In genomic region chr11:126892781-126893180, GRCh38 we compare ENCODE assay signal across 22 cellular contexts.
DNase-seq lines count a peak whose midpoint lies in the region; ATAC-seq and TF ChIP-seq lines count a peak whose summit lies in the region.
"Had no signal": no experiment of that assay in that cellular context is flagged by ENCODE, and none has a peak within 500 bp of the region (broad histone marks: within the 10 kb centered on the region; RNA-seq: fewer than 3 reads in every experiment).

No MANE protein-coding gene starts in this region.

- H3K36me3 Mint-ChIP-seq in activated naive CD8-positive, alpha-beta T cell treated with anti-CD3 and anti-CD28 coated beads, Interleukin-2, amount 50 U/mL, for 24 hours (ENCODE audit: low read depth): peaks cover 1% of the 10 kb centered on the region
- H3K36me3 Mint-ChIP-seq: activated naive CD4-positive, alpha-beta T cell treated with anti-CD3 and anti-CD28 coated beads, Interleukin-2, amount 10 ng/mL, durations not matched to agents 7 days and 5 days; natural killer cell treated with Interleukin-12 subunit alpha and Interleukin-12 subunit beta and Interleukin-15 and Interleukin-18, amount 100 ng/mL, for 72 hours had no signal

- no peak for ATAC-seq in left ventricle myocardium superior
- no peak for ATAC-seq in activated naive CD8-positive, alpha-beta T cell treated with anti-CD3 and anti-CD28 coated beads, Interleukin-2, amount 50 U/mL, for 24 hours
- ATAC-seq in SK-N-SH treated with all-trans-retinoic acid at 6 μM for 48 hours: no peak
- ATAC-seq: activated CD8-positive, alpha-beta T cell treated with anti-CD3 and anti-CD28 coated beads, Interleukin-2, amount 10 ng/mL, durations not matched to agents 7 days and 5 days; gastrocnemius medialis; HCT116; HepG2; natural killer cell treated with Interleukin-12 subunit alpha and Interleukin-12 subunit beta and Interleukin-15 and Interleukin-18, amount 100 ng/mL, for 72 hours had no signal

- no peak overlapping the region for H3K4me3 Mint-ChIP-seq in activated naive CD8-positive, alpha-beta T cell treated with anti-CD3 and anti-CD28 coated beads, Interleukin-2, amount 50 U/mL, for 24 hours
- H3K4me3 Mint-ChIP-seq: activated CD8-positive, alpha-beta T cell treated with anti-CD3 and anti-CD28 coated beads, Interleukin-2, amount 10 ng/mL, durations not matched to agents 7 days and 5 days; activated naive CD4-positive, alpha-beta T cell treated with anti-CD3 and anti-CD28 coated beads, Interleukin-2, amount 10 ng/mL, durations not matched to agents 7 days and 5 days; CD4-positive, alpha-beta memory T cell; natural killer cell treated with Interleukin-12 subunit alpha and Interleukin-12 subunit beta and Interleukin-15 and Interleukin-18, amount 100 ng/mL, for 72 hours had no signal

- peaks cover 10% of the 10 kb centered on the region for H3K27me3 Mint-ChIP-seq in activated naive CD8-positive, alpha-beta T cell treated with anti-CD3 and anti-CD28 coated beads, Interleukin-2, amount 50 U/mL, for 24 hours
- H3K27me3 Mint-ChIP-seq: activated naive CD4-positive, alpha-beta T cell treated with anti-CD3 and anti-CD28 coated beads, Interleukin-2, amount 10 ng/mL, durations not matched to agents 7 days and 5 days had no signal

- no peak overlapping the region for H3K27ac Mint-ChIP-seq in activated naive CD8-positive, alpha-beta T cell treated with anti-CD3 and anti-CD28 coated beads, Interleukin-2, amount 50 U/mL, for 24 hours
- H3K27ac Mint-ChIP-seq: activated CD8-positive, alpha-beta T cell treated with anti-CD3 and anti-CD28 coated beads, Interleukin-2, amount 10 ng/mL, durations not matched to agents 7 days and 5 days; activated naive CD4-positive, alpha-beta T cell treated with anti-CD3 and anti-CD28 coated beads, Interleukin-2, amount 10 ng/mL, durations not matched to agents 7 days and 5 days; CD4-positive, alpha-beta memory T cell; natural killer cell treated with Interleukin-12 subunit alpha and Interleukin-12 subunit beta and Interleukin-15 and Interleukin-18, amount 100 ng/mL, for 72 hours had no signal

- H3K9me3 Mint-ChIP-seq in activated naive CD8-positive, alpha-beta T cell treated with anti-CD3 and anti-CD28 coated beads, Interleukin-2, amount 50 U/mL, for 24 hours: peaks cover 20% of the 10 kb centered on the region
- H3K9me3 Mint-ChIP-seq: natural killer cell treated with Interleukin-12 subunit alpha and Interleukin-12 subunit beta and Interleukin-15 and Interleukin-18, amount 100 ng/mL, for 72 hours had no signal

- peaks cover 6% of the 10 kb centered on the region for H3K4me1 Mint-ChIP-seq in activated naive CD8-positive, alpha-beta T cell treated with anti-CD3 and anti-CD28 coated beads, Interleukin-2, amount 50 U/mL, for 24 hours
- H3K4me1 Mint-ChIP-seq: activated naive CD4-positive, alpha-beta T cell treated with anti-CD3 and anti-CD28 coated beads, Interleukin-2, amount 10 ng/mL, durations not matched to agents 7 days and 5 days had no signal

- DNase-seq in DMS79 treated with DMSO at 0.1 percent for 48 hours (lab: John Stamatoyannopoulos, UW) (peak; percentile 77), NCI-H128 (lab: John Stamatoyannopoulos, UW; ENCODE audit: unreplicated experiment) (peak; percentile 2), NCI-H510A treated with DMSO at 0.1 percent for 48 hours (lab: John Stamatoyannopoulos, UW) (peak; percentile 38), fibroblast of peridontal ligament (ENCODE audit: extremely low read depth) (peak; percentile 39), left ventricle myocardium superior (no peak), NCI-H2081 treated with DMSO at 0.1 percent for 48 hours (lab: John Stamatoyannopoulos, UW) (no peak)
- DNase-seq in activated naive CD8-positive, alpha-beta T cell treated with anti-CD3 and anti-CD28 coated beads, Interleukin-2, amount 50 U/mL, for 24 hours: no peak
- DNase-seq: activated CD4-positive, alpha-beta T cell treated with anti-CD3 and anti-CD28 coated beads for 4 hours; activated CD8-positive, alpha-beta T cell treated with anti-CD3 and anti-CD28 coated beads, Interleukin-2, amount 10 ng/mL, durations not matched to agents 7 days and 5 days; activated naive CD4-positive, alpha-beta T cell treated with anti-CD3 and anti-CD28 coated beads, Interleukin-2, amount 10 ng/mL, durations not matched to agents 7 days and 5 days; amniotic stem cell; brain microvascular endothelial cell; CD4-positive, alpha-beta memory T cell; gastrocnemius medialis; RPMI8226; stimulated activated CD4-positive, alpha-beta T cell treated with anti-CD3 and anti-CD28 coated beads, Interleukin-4, amount 100 ng/mL, for 24 hours; tibial artery; WERI-Rb-1 had no signal

- intact Hi-C loops in left ventricle myocardium superior (cut with micrococcal nuclease): no loop called here

TF ChIP-seq in SK-N-SH treated with all-trans-retinoic acid at 6 μM for 48 hours, 23 proteins besides CTCF, POLR2A, EP300 and RAD21 (continues in another document):
- TF ChIP-seq ARNTL (CRISPR knock-in tag; IDR thresholded peaks at IDR 0.05; ENCODE audit: borderline replicate concordance, low read depth) (no peak), SNAI2 (CRISPR knock-in tag; IDR thresholded peaks at IDR 0.05) (no peak), TOX (CRISPR knock-in tag; IDR thresholded peaks at IDR 0.05; ENCODE audit: borderline replicate concordance) (no peak), OSR1 (CRISPR knock-in tag; IDR thresholded peaks at IDR 0.05) (no peak), ZFP3 (CRISPR knock-in tag; IDR thresholded peaks at IDR 0.05) (no peak), ZNF8 (CRISPR knock-in tag; IDR thresholded peaks at IDR 0.05) (no peak), TCF4 (CRISPR knock-in tag; IDR thresholded peaks at IDR 0.05; ENCODE audit: borderline replicate concordance) (no peak), RARB (CRISPR knock-in tag; IDR thresholded peaks at IDR 0.05) (no peak), PATZ1 (CRISPR knock-in tag; IDR thresholded peaks at IDR 0.05; ENCODE audit: borderline replicate concordance) (no peak), ZNF565 (CRISPR knock-in tag; conservative IDR thresholded peaks at IDR 0.05; ENCODE audit: low read depth) (no peak), CREB5 (CRISPR knock-in tag; IDR thresholded peaks at IDR 0.05; ENCODE audit: low read depth) (no peak), TSHZ2 (CRISPR knock-in tag; IDR thresholded peaks at IDR 0.05) (no peak), BACH2 (CRISPR knock-in tag; IDR thresholded peaks at IDR 0.05; ENCODE audit: borderline replicate concordance) (no peak), GLIS3 (CRISPR knock-in tag; IDR thresholded peaks at IDR 0.05) (no peak)

Comparison
In these comparisons a context has a peak if more than half of its experiments do, and no peak if none do; other contexts are left out.
1. DNase-seq: peak in DMS79 treated with DMSO at 0.1 percent for 48 hours (single experiment), NCI-H128 (single experiment), NCI-H510A treated with DMSO at 0.1 percent for 48 hours (single experiment) and fibroblast of peridontal ligament (single experiment); none in left ventricle myocardium superior (single experiment), activated naive CD8-positive, alpha-beta T cell treated with anti-CD3 and anti-CD28 coated beads, Interleukin-2, amount 50 U/mL, for 24 hours (single experiment) and NCI-H2081 treated with DMSO at 0.1 percent for 48 hours (single experiment).